Comparison of ENCODE assay signal across 1 cellular context in genomic region chr2:199463708-199464613, GRCh38.
TF ChIP-seq lines count a peak whose summit lies in the region.

No MANE protein-coding gene starts in this region.

TF ChIP-seq in SK-N-SH treated with all-trans-retinoic acid at 6 μM for 48 hours, 23 proteins besides CTCF, POLR2A, EP300 and RAD21:
- TF ChIP-seq POU6F1 (CRISPR knock-in tag; IDR thresholded peaks at IDR 0.05; ENCODE audit: borderline replicate concordance, low read depth) (no peak), GLIS3 (CRISPR knock-in tag; IDR thresholded peaks at IDR 0.05) (no peak), TCF4 (CRISPR knock-in tag; IDR thresholded peaks at IDR 0.05; ENCODE audit: borderline replicate concordance) (no peak), ZNF8 (CRISPR knock-in tag; IDR thresholded peaks at IDR 0.05) (no peak), ZFP30 (CRISPR knock-in tag; IDR thresholded peaks at IDR 0.05) (no peak), CSDC2 (CRISPR knock-in tag; IDR thresholded peaks at IDR 0.05) (no peak), ZNF70 (CRISPR knock-in tag; IDR thresholded peaks at IDR 0.05) (no peak), ZNF565 (CRISPR knock-in tag; conservative IDR thresholded peaks at IDR 0.05; ENCODE audit: low read depth) (no peak), PPARA (CRISPR knock-in tag; IDR thresholded peaks at IDR 0.05; ENCODE audit: borderline replicate concordance) (no peak), ZFP3 (CRISPR knock-in tag; IDR thresholded peaks at IDR 0.05) (no peak), CREB5 (CRISPR knock-in tag; IDR thresholded peaks at IDR 0.05; ENCODE audit: low read depth) (no peak), RARB (CRISPR knock-in tag; IDR thresholded peaks at IDR 0.05) (no peak), TOX (CRISPR knock-in tag; IDR thresholded peaks at IDR 0.05; ENCODE audit: borderline replicate concordance) (no peak), ARNTL (CRISPR knock-in tag; IDR thresholded peaks at IDR 0.05; ENCODE audit: borderline replicate concordance, low read depth) (no peak)
- TF ChIP-seq, protein P1, sequence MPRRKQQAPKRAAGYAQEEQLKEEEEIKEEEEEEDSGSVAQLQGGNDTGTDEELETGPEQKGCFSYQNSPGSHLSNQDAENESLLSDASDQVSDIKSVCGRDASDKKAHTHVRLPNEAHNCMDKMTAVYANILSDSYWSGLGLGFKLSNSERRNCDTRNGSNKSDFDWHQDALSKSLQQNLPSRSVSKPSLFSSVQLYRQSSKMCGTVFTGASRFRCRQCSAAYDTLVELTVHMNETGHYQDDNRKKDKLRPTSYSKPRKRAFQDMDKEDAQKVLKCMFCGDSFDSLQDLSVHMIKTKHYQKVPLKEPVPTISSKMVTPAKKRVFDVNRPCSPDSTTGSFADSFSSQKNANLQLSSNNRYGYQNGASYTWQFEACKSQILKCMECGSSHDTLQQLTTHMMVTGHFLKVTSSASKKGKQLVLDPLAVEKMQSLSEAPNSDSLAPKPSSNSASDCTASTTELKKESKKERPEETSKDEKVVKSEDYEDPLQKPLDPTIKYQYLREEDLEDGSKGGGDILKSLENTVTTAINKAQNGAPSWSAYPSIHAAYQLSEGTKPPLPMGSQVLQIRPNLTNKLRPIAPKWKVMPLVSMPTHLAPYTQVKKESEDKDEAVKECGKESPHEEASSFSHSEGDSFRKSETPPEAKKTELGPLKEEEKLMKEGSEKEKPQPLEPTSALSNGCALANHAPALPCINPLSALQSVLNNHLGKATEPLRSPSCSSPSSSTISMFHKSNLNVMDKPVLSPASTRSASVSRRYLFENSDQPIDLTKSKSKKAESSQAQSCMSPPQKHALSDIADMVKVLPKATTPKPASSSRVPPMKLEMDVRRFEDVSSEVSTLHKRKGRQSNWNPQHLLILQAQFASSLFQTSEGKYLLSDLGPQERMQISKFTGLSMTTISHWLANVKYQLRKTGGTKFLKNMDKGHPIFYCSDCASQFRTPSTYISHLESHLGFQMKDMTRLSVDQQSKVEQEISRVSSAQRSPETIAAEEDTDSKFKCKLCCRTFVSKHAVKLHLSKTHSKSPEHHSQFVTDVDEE (CRISPR knock-in tag; IDR thresholded peaks at IDR 0.05): no peak
TF ChIP-seq in SK-N-SH treated with all-trans-retinoic acid at 6 μM for 48 hours: peak in this region for 0.
